ENCODE assay signal across 18 cellular contexts in the genomic region with DNA sequence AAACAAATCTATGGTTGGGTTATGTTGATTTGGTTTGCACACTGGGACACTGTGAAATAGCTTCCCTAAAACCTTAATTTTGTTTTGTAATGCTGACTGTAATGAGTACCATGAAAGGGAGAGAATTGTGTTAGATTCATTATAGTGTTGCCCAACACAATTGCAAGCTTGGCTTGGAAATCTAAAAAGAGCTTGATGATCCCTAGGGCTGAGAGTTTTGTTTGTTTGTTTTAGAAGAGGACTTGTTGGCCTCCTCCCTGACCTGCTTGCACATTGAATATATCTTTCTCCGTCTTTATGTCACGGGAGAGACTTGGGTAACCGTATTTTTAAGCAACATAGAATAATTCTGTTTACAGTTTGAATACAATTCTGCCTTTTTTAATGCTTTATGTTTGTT.
DNase-seq lines count a peak whose midpoint lies in the region; ATAC-seq and TF ChIP-seq lines count a peak whose summit lies in the region.
"Had no signal": no experiment of that assay in that cellular context is flagged by ENCODE, and none has a peak within 500 bp of the region (broad histone marks: within the 10 kb centered on the region; RNA-seq: fewer than 3 reads in every experiment).

No MANE protein-coding gene starts in this region.

- H3K14ac ChIP-seq in IMR-90 (replicated peaks; ENCODE audit: low read depth, low read length) = no peak overlapping the region

- no peak overlapping the region for H3K18ac ChIP-seq in IMR-90 (ENCODE audit: low read depth, low read length)

- H2BK15ac ChIP-seq in IMR-90 (ENCODE audit: low read depth, low read length) = no peak overlapping the region

- peak overlapping the region; percentile 66; the same call in 1 of the 2 replicates for H2BK20ac ChIP-seq in IMR-90 (ENCODE audit: low read depth, low read length)

- TF ChIP-seq POLR2A in IMR-90 (IDR thresholded peaks at IDR 0.05; ENCODE audit: low read depth, low read length) (no peak), tibial nerve (IDR thresholded peaks at IDR 0.05) (no peak), Peyer's patch (IDR thresholded peaks at IDR 0.05) (no peak)

- CTCF ChIA-PET in IMR-90 (lab: Yijun Ruan, JAX) = no interaction called here

- no peak overlapping the region for H2BK5ac ChIP-seq in IMR-90 (ENCODE audit: low read depth, low read length, poor library complexity, severe bottlenecking)

- intact Hi-C loops in IMR-90 (cut with micrococcal nuclease) = loop anchor here (10.0 kb wide), 1 partner anchor 143 kb away; no protein-coding TSS in a partner anchor

- H3K9ac ChIP-seq in IMR-90 (ENCODE audit: low read depth, low read length) (no peak overlapping the region), neural progenitor cell (no peak overlapping the region)

- DNase-seq in IMR-90 (no peak), NCI-H510A (lab: John Stamatoyannopoulos, UW) (peak; percentile 37), fibroblast of peridontal ligament (ENCODE audit: extremely low read depth) (peak; percentile 12), neural progenitor cell (ENCODE audit: low spot score) (no peak), tibial nerve (ENCODE audit: low spot score in 2 of 2) (no peak), Peyer's patch (no peak)
- DNase-seq in stimulated activated naive CD8-positive, alpha-beta T cell treated with anti-CD3 and anti-CD28 coated beads, Interleukin-15, amount 100 ng/mL, for 72 hours = no peak
- DNase-seq: ACHN; AML-193; DND-41; H9; MG63; NCI-H1105; NCI-H2081; NCI-H69; NK-92 treated with Interleukin-12 subunit alpha and Interleukin-12 subunit beta, amount 100 ng/mL, for 24 hours had no signal

- TF ChIP-seq RAD21 in IMR-90 (IDR thresholded peaks at IDR 0.05; ENCODE audit: low read length) = no peak

- dilution Hi-C loops in IMR-90 (cut with HindIII; ENCODE audit: low sequenced_read_pairs, unreplicated experiment) = no loop called here

- no peak overlapping the region for H3K4me3 Mint-ChIP-seq in neural progenitor cell
- no peak overlapping the region for H3K4me3 Mint-ChIP-seq in stimulated activated naive CD8-positive, alpha-beta T cell treated with anti-CD3 and anti-CD28 coated beads, Interleukin-15, amount 100 ng/mL, for 72 hours
- H3K4me3 Mint-ChIP-seq: H9 had no signal

- H3K4me1 ChIP-seq in IMR-90 (ENCODE audit: control insufficient read depth, insufficient read depth, low read length) (peaks cover 2% of the 10 kb centered on the region; the same call in 1 of the 2 replicates), neural progenitor cell (peaks cover 5% of the 10 kb centered on the region), tibial nerve (no peaks in the 10 kb centered on the region), Peyer's patch (no peaks in the 10 kb centered on the region)

- no peak overlapping the region for H3K4me2 ChIP-seq in IMR-90 (ENCODE audit: low read depth, low read length)
- no peak overlapping the region for H3K4me2 ChIP-seq in neural progenitor cell

- no peak overlapping the region for H3K23ac ChIP-seq in IMR-90 (ENCODE audit: low read depth, low read length)

- no peak for TF ChIP-seq EP300 in tibial nerve (IDR thresholded peaks at IDR 0.05)

- in situ Hi-C loops in IMR-90 (cut with MboI; ENCODE audit: low sequenced_read_pairs) = no loop called here

- H2BK120ac ChIP-seq in IMR-90 (ENCODE audit: low read depth, low read length) = no peak overlapping the region

- no peak overlapping the region for H4K8ac ChIP-seq in IMR-90 (ENCODE audit: low read depth in 2 of 2, low read length in 2 of 2)

- H3K79me2 ChIP-seq in neural progenitor cell (ENCODE audit: low read depth) = no peaks in the 10 kb centered on the region

- no peaks in the 10 kb centered on the region for H3K4me1 Mint-ChIP-seq in neural progenitor cell
- no peaks in the 10 kb centered on the region for H3K4me1 Mint-ChIP-seq in stimulated activated naive CD8-positive, alpha-beta T cell treated with anti-CD3 and anti-CD28 coated beads, Interleukin-15, amount 100 ng/mL, for 72 hours
- H3K4me1 Mint-ChIP-seq: H9 had no signal

- H2AK9ac ChIP-seq in IMR-90 (replicated peaks; ENCODE audit: low read depth, low read length, poor library complexity) = no peak overlapping the region

- H3K9me3 Mint-ChIP-seq in neural progenitor cell = peaks cover 9% of the 10 kb centered on the region
- no peaks in the 10 kb centered on the region for H3K9me3 Mint-ChIP-seq in stimulated activated naive CD8-positive, alpha-beta T cell treated with anti-CD3 and anti-CD28 coated beads, Interleukin-15, amount 100 ng/mL, for 72 hours
- H3K9me3 Mint-ChIP-seq: H9 had no signal

- H3K36me3 Mint-ChIP-seq in neural progenitor cell = peaks cover 2% of the 10 kb centered on the region

- no peak overlapping the region for H2AK5ac ChIP-seq in IMR-90 (ENCODE audit: low read depth, low read length)

- no peak for ATAC-seq in IMR-90 (ENCODE audit: low read depth)
- no peak for ATAC-seq in stimulated activated naive CD8-positive, alpha-beta T cell treated with anti-CD3 and anti-CD28 coated beads, Interleukin-15, amount 100 ng/mL, for 72 hours
- ATAC-seq: Right ventricle myocardium inferior had no signal

- H4K5ac ChIP-seq in IMR-90 (ENCODE audit: low read depth, low read length) = no peak overlapping the region

- WGBS in IMR-90 (ENCODE audit: extremely low coverage in 2 of 2, insufficient read length in 1 of 2), 2 experiments = no CpG with 5 or more reads among the region's 3 CpGs
- 38 to 42% methylated on average over 3 of the region's 3 CpGs for WGBS in tibial nerve, 2 donors

- H3K9me1 ChIP-seq in IMR-90 (ENCODE audit: insufficient read depth, low read length) = peaks cover 2% of the 10 kb centered on the region; the same call in 1 of the 2 replicates

- peaks cover 2% of the 10 kb centered on the region for H3K27me3 Mint-ChIP-seq in neural progenitor cell (ENCODE audit: insufficient read depth, low read depth)
- H3K27me3 Mint-ChIP-seq in stimulated activated naive CD8-positive, alpha-beta T cell treated with anti-CD3 and anti-CD28 coated beads, Interleukin-15, amount 100 ng/mL, for 72 hours = peaks cover 12% of the 10 kb centered on the region

- H3K79me1 ChIP-seq in IMR-90 (ENCODE audit: low read depth in 1 of 2, low read length in 2 of 2) = no peaks in the 10 kb centered on the region

- no peak overlapping the region for H4K91ac ChIP-seq in IMR-90 (ENCODE audit: insufficient read depth, low read depth, low read length)

- H3K27ac Mint-ChIP-seq in neural progenitor cell = no peak overlapping the region
- no peak overlapping the region for H3K27ac Mint-ChIP-seq in stimulated activated naive CD8-positive, alpha-beta T cell treated with anti-CD3 and anti-CD28 coated beads, Interleukin-15, amount 100 ng/mL, for 72 hours
- H3K27ac Mint-ChIP-seq: H9 had no signal

- BruUV-seq in IMR-90 (replicated peaks; lab: Mats Ljungman, UMichigan) = no TSS peak

- no peak for TF ChIP-seq CTCF in IMR-90 (conservative IDR thresholded peaks at IDR 0.05; ENCODE audit: low read depth, low read length)
- TF ChIP-seq CTCF in neural progenitor cell (IDR thresholded peaks at IDR 0.05) = no peak
- no peak for TF ChIP-seq CTCF in tibial nerve (IDR thresholded peaks at IDR 0.05)
- no peak for TF ChIP-seq CTCF in Peyer's patch (IDR thresholded peaks at IDR 0.05)

- H3K4me3 ChIP-seq in IMR-90 (ENCODE audit: insufficient read depth, low read depth, low read length) = no peak overlapping the region
- no peak overlapping the region for H3K4me3 ChIP-seq in neural progenitor cell
- H3K4me3 ChIP-seq in tibial nerve = no peak overlapping the region
- H3K4me3 ChIP-seq in Peyer's patch = no peak overlapping the region
- H3K4me3 ChIP-seq: MG63 had no signal

- H3K36me3 ChIP-seq in IMR-90 (ENCODE audit: control insufficient read depth, insufficient read depth, low read length) = no peaks in the 10 kb centered on the region
- no peaks in the 10 kb centered on the region for H3K36me3 ChIP-seq in neural progenitor cell
- no peaks in the 10 kb centered on the region for H3K36me3 ChIP-seq in tibial nerve
- H3K36me3 ChIP-seq in Peyer's patch = no peaks in the 10 kb centered on the region
- H3K36me3 ChIP-seq: MG63 had no signal

- no peak overlapping the region for H3K27ac ChIP-seq in IMR-90 (ENCODE audit: insufficient read depth, low read length)
- no peak overlapping the region for H3K27ac ChIP-seq in neural progenitor cell
- H3K27ac ChIP-seq in tibial nerve = no peak overlapping the region
- no peak overlapping the region for H3K27ac ChIP-seq in Peyer's patch
- H3K27ac ChIP-seq: C4-2B had no signal

- no peak overlapping the region for H3K56ac ChIP-seq in IMR-90 (ENCODE audit: extremely low read depth, insufficient read depth, low read length)

- H3K27me3 ChIP-seq in IMR-90 (ENCODE audit: control insufficient read depth, insufficient read depth, low read length) (no peaks in the 10 kb centered on the region), neural progenitor cell (no peaks in the 10 kb centered on the region), tibial nerve (no peaks in the 10 kb centered on the region), Peyer's patch (no peaks in the 10 kb centered on the region)
- H3K27me3 ChIP-seq: MG63 had no signal

- H3F3A ChIP-seq in neural progenitor cell (ENCODE audit: low read depth) = no peaks in the 10 kb centered on the region

- no peaks in the 10 kb centered on the region for H4K20me1 ChIP-seq in IMR-90 (ENCODE audit: insufficient read depth, low read length)
- H4K20me1 ChIP-seq in neural progenitor cell (ENCODE audit: low read depth) = no peaks in the 10 kb centered on the region

- no peak overlapping the region for H3K4ac ChIP-seq in IMR-90 (ENCODE audit: low read depth, low read length)

- POLR2A ChIA-PET in IMR-90 (lab: Charles Lee; ENCODE audit: unreplicated experiment) = no interaction called here

- H3K9me3 ChIP-seq in IMR-90 (ENCODE audit: control insufficient read depth, insufficient read depth, low read length) (no peaks in the 10 kb centered on the region), neural progenitor cell (ENCODE audit: low read depth) (no peaks in the 10 kb centered on the region), tibial nerve (no peaks in the 10 kb centered on the region), Peyer's patch (no peaks in the 10 kb centered on the region)
- H3K9me3 ChIP-seq: MG63 had no signal

- H2AFZ ChIP-seq in IMR-90 (replicated peaks; ENCODE audit: low read length, poor library complexity) = no peak overlapping the region
- H2AFZ ChIP-seq in neural progenitor cell (replicated peaks) = peak overlapping the region; percentile 60

TF ChIP-seq in IMR-90, 13 proteins besides CTCF, POLR2A, EP300 and RAD21:
- TF ChIP-seq CEBPB (IDR thresholded peaks at IDR 0.05; ENCODE audit: low read depth, low read length) (0 out of 2 replicates have a peak, but pooled peaks have one; percentile 2), CHD1 (IDR thresholded peaks at IDR 0.05; ENCODE audit: low read depth, low read length) (no peak)

Comparison
In these comparisons a context has a peak if more than half of its experiments do, and no peak if none do; other contexts are left out.
1. DNase-seq: peak in NCI-H510A (single experiment) and fibroblast of peridontal ligament (single experiment); none in IMR-90 (single experiment), neural progenitor cell (single experiment), tibial nerve (0 of 2), stimulated activated naive CD8-positive, alpha-beta T cell treated with anti-CD3 and anti-CD28 coated beads, Interleukin-15, amount 100 ng/mL, for 72 hours (0 of 2) and Peyer's patch (0 of 3).